ENCODE assay signal across 9 cellular contexts in genomic region chr1:215082532-215083407, GRCh38. TPM values are rescaled to one million over a fixed set of nuclear protein-coding genes. Genes with fewer than 3 reads are reported as not detected.
DNase-seq lines count a peak whose midpoint lies in the region; ATAC-seq and TF ChIP-seq lines count a peak whose summit lies in the region.
"Had no signal": no experiment of that assay in that cellular context is flagged by ENCODE, and none has a peak within 500 bp of the region (broad histone marks: within the 10 kb centered on the region; RNA-seq: fewer than 3 reads in every experiment).

KCNK2 (plus strand) TSS chr1:215082737; CDS start chr1:215083386, 649 bp downstream.

- no peaks in the 10 kb centered on the region for H4K20me1 ChIP-seq in SK-N-SH (ENCODE audit: insufficient read depth)

- H3K27me3 ChIP-seq in SK-N-SH (ENCODE audit: insufficient read depth) (peaks cover 5% of the 10 kb centered on the region; the same call in 1 of the 2 replicates), skeletal muscle tissue (ENCODE audit: control insufficient read depth in 3 of 3, insufficient read depth in 3 of 3, low read length in 3 of 3) (peaks cover 19 to 23% (median 20%) of the 10 kb centered on the region in 3 donors)

- H3K9me3 ChIP-seq in SK-N-SH: no peaks in the 10 kb centered on the region
- no peaks in the 10 kb centered on the region for H3K9me3 ChIP-seq in skeletal muscle tissue (ENCODE audit: control insufficient read depth in 3 of 3, low read length in 3 of 3)
- H3K9me3 ChIP-seq: SJSA1 had no signal

- no peaks in the 10 kb centered on the region for H3K4me1 Mint-ChIP-seq in glutamatergic neuron (ENCODE audit: low read depth, unreplicated experiment)

- TF ChIP-seq RAD21 in SK-N-SH (IDR thresholded peaks at IDR 0.05; ENCODE audit: low read length): no peak

- H3K27ac ChIP-seq in SK-N-SH (ENCODE audit: low read depth in 2 of 2, low read length in 1 of 2): no peak within 1 kb of the TSS
- no peak within 1 kb of the TSS for H3K27ac ChIP-seq in skeletal muscle tissue (ENCODE audit: low read depth, low read length)
- H3K27ac ChIP-seq: SJSA1 had no signal

- H3K27ac Mint-ChIP-seq in glutamatergic neuron (ENCODE audit: unreplicated experiment): no peak within 1 kb of the TSS

- 2% methylated on average over 34 of the region's 88 CpGs for WGBS in SK-N-SH (ENCODE audit: low lambda C conversion rate)

- peaks cover 11% of the 10 kb centered on the region for H3K27me3 Mint-ChIP-seq in glutamatergic neuron (ENCODE audit: unreplicated experiment)

- H3K4me3 Mint-ChIP-seq in glutamatergic neuron (ENCODE audit: unreplicated experiment): peak within 1 kb of the TSS; percentile 88

- peak within 1 kb of the TSS; percentile 97 for H3K4me2 ChIP-seq in SK-N-SH

- H3K9me2 ChIP-seq in SK-N-SH: no peaks in the 10 kb centered on the region

- TF ChIP-seq EP300 in SK-N-SH (IDR thresholded peaks at IDR 0.05; ENCODE audit: borderline replicate concordance in 1 of 2, low read depth in 1 of 2, low read length in 1 of 2): no peak

- no peaks in the 10 kb centered on the region for H3K36me3 Mint-ChIP-seq in glutamatergic neuron (ENCODE audit: unreplicated experiment)

- H3K9ac ChIP-seq in SK-N-SH (peak within 1 kb of the TSS; percentile 33; the same call in 1 of the 2 replicates), skeletal muscle tissue (ENCODE audit: low read depth in 1 of 3, low read length in 3 of 3) (peak within 1 kb of the TSS in 1 of 3 donors; percentile 40)

- peak within 1 kb of the TSS; percentile 90 for H2AFZ ChIP-seq in SK-N-SH (ENCODE audit: low read depth)

- POLR2A ChIA-PET in SK-N-SH (lab: Yijun Ruan, JAX): no interaction called here

- H3K4me1 ChIP-seq in SK-N-SH (ENCODE audit: control insufficient read depth in 1 of 2, insufficient read depth in 2 of 2, low read depth in 1 of 2, low read length in 1 of 2): no peaks in the 10 kb centered on the region; a peak in 1 of 4 replicates
- H3K4me1 ChIP-seq in skeletal muscle tissue (ENCODE audit: control insufficient read depth in 3 of 3, insufficient read depth in 3 of 3, low read length in 3 of 3): peaks cover 5 to 9% (median 6%) of the 10 kb centered on the region in 3 donors
- H3K4me1 ChIP-seq: SJSA1 had no signal

- no peaks in the 10 kb centered on the region for H3K79me2 ChIP-seq in SK-N-SH (ENCODE audit: insufficient read depth)

- no peaks in the 10 kb centered on the region for H3K36me3 ChIP-seq in SK-N-SH (replicated peaks in 1 of 2; ENCODE audit: control insufficient read depth in 1 of 2, insufficient read depth in 2 of 2, low read length in 1 of 2)
- no peaks in the 10 kb centered on the region for H3K36me3 ChIP-seq in skeletal muscle tissue (ENCODE audit: control insufficient read depth in 3 of 3, insufficient read depth in 3 of 3, low read length in 3 of 3)
- H3K36me3 ChIP-seq: SJSA1 had no signal

- no peak for ATAC-seq in HG03457 (IDR thresholded peaks at IDR 0.05; ENCODE audit: unreplicated experiment)
- ATAC-seq in GM21576 (IDR thresholded peaks at IDR 0.05; ENCODE audit: unreplicated experiment): no peak

- H3K4me3 ChIP-seq in SK-N-SH (ENCODE audit: low read depth in 2 of 2, low read length in 1 of 2): peak within 1 kb of the TSS; percentile 54 to 74
- peak within 1 kb of the TSS; percentile 56 to 65 (median 58) for H3K4me3 ChIP-seq in skeletal muscle tissue (ENCODE audit: low read length in 3 of 3)
- H3K4me3 ChIP-seq: SJSA1 had no signal

- DNase-seq in NCI-H2227 (lab: John Stamatoyannopoulos, UW; ENCODE audit: unreplicated experiment) (peak; percentile 52), NCI-H2227 treated with DMSO at 0.1 percent for 48 hours (lab: John Stamatoyannopoulos, UW) (no peak), SK-N-SH (peak; percentile 70), glutamatergic neuron (peak; percentile 64), T-helper 9 cell (no peak)

- CTCF ChIA-PET in SK-N-SH (lab: Yijun Ruan, JAX): no interaction called here

- no peaks in the 10 kb centered on the region for H3K9me3 Mint-ChIP-seq in glutamatergic neuron (ENCODE audit: unreplicated experiment)

- TF ChIP-seq CTCF in SK-N-SH (IDR thresholded peaks at IDR 0.05) (no peak), glutamatergic neuron (IDR thresholded peaks at IDR 0.05; ENCODE audit: partially characterized antibody, unreplicated experiment) (no peak)

- H3F3A ChIP-seq in SK-N-SH (replicated peaks; ENCODE audit: insufficient read depth): no peaks in the 10 kb centered on the region

TF ChIP-seq in SK-N-SH, 30 proteins besides CTCF, POLR2A, EP300 and RAD21:
- TF ChIP-seq EZH2phosphoT487 (IDR thresholded peaks at IDR 0.05; ENCODE audit: borderline replicate concordance, low read depth) (no peak), USF2 (IDR thresholded peaks at IDR 0.05; ENCODE audit: borderline replicate concordance, low read depth, low read length) (no peak), NFIC (IDR thresholded peaks at IDR 0.05; ENCODE audit: borderline replicate concordance) (no peak)

RNA-seq across cellular contexts. Expression of gene KCNK2, which starts in this region (rescaled TPM):
- polyA plus RNA-seq in SK-N-SH (2012; rRNA removed): 12.2 and 16.2 TPM in 2 replicates
- polyA plus RNA-seq in SK-N-SH (2012; cell fraction: cytosol; rRNA removed): 18.1 and 18.3 TPM in 2 replicates
- 5.1 and 9.6 TPM in 2 replicates for polyA plus RNA-seq in SK-N-SH (2012; cell fraction: nucleus; rRNA removed)
- total RNA-seq in glutamatergic neuron (ENCODE audit: unreplicated experiment) (not detected), skeletal muscle tissue (2.6 TPM)
- total RNA-seq: SJSA1 had no signal

Comparison
In these comparisons a context has a peak if more than half of its experiments do, and no peak if none do; other contexts are left out.
1. DNase-seq: peak in NCI-H2227 (single experiment) and SK-N-SH (single experiment); none in NCI-H2227 treated with DMSO at 0.1 percent for 48 hours (single experiment) and T-helper 9 cell (single experiment).
2. Peak in DNase-seq in glutamatergic neuron; RNA of the gene not detected or under 1 TPM.